6 cellular contexts compared by ENCODE assay signal in the genomic region with DNA sequence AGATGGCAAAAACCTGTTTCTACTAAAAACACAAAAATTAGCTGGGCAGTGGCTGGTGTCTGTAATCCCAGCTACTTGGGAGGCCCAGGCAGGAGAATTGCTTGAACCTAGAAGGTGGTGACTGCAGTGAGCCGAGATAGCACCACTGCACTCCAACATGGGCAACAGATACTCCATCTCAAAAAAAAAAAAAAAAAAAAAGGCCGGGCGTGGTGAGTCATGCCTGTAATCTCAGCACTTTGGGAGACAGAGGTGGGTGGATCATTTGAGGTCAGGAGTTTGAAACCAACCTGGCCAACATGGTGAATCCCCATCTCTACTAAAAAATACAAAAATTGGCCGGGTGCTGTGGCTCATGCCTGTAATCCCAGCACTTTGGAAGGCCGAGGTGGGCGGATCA. TPM values are rescaled to one million over a fixed set of nuclear protein-coding genes. Genes with fewer than 3 reads are reported as not detected.
"Had no signal": no experiment of that assay in that cellular context is flagged by ENCODE, and none has a peak within 500 bp of the region (broad histone marks: within the 10 kb centered on the region; RNA-seq: fewer than 3 reads in every experiment).

No MANE protein-coding gene starts in this region.

RNA-seq across cellular contexts. Expression of gene EVPLL, which starts 4.4 kb away (rescaled TPM):
- total RNA-seq: activated CD8-positive, alpha-beta memory T cell treated with anti-CD3 and anti-CD28 coated beads, Interleukin-2, amount 10 ng/mL, durations not matched to agents 7 days and 5 days; activated T-helper 2 cell treated with anti-CD3 and anti-CD28 coated beads, Interferon-gamma antibody, Interleukin-2, Interleukin-4, amounts not matched to agents 10 μg/mL and 5 μg/mL and 100 μg/mL, durations not matched to agents 14 hours and 24 hours and 36 hours; aorta; cerebellum; SJSA1; WTC11 had no signal
